In genomic region chr2:10236571-10237391, GRCh38 we compare ENCODE assay signal across 1 cellular context.
TF ChIP-seq lines count a peak whose summit lies in the region.

No MANE protein-coding gene starts in this region.

TF ChIP-seq in SK-N-SH, 30 proteins besides CTCF, POLR2A, EP300 and RAD21 (continued from another document):
- no peak for TF ChIP-seq RXRA (IDR thresholded peaks at IDR 0.05; ENCODE audit: borderline replicate concordance, low read depth)
- no peak for TF ChIP-seq ELF1 (IDR thresholded peaks at IDR 0.05)
- TF ChIP-seq YY1 (IDR thresholded peaks at IDR 0.05; ENCODE audit: low read depth), result no peak
- no peak for TF ChIP-seq FOXM1 (IDR thresholded peaks at IDR 0.05; ENCODE audit: low read depth)
- no peak for TF ChIP-seq FOSL2 (IDR thresholded peaks at IDR 0.05; ENCODE audit: borderline replicate concordance, low read depth)
- no peak for TF ChIP-seq RCOR1 (IDR thresholded peaks at IDR 0.05; ENCODE audit: low read length)
- no peak for TF ChIP-seq ZBTB33 (IDR thresholded peaks at IDR 0.05; ENCODE audit: borderline replicate concordance, low read depth)
- TF ChIP-seq FOXJ3 (CRISPR knock-in tag; IDR thresholded peaks at IDR 0.05), result no peak
- TF ChIP-seq PBX3 (IDR thresholded peaks at IDR 0.05), result no peak
- TF ChIP-seq TCF12 (IDR thresholded peaks at IDR 0.05), result no peak
- no peak for TF ChIP-seq SIN3A (IDR thresholded peaks at IDR 0.05; ENCODE audit: borderline replicate concordance, low read depth, low read length)
- no peak for TF ChIP-seq MAX (IDR thresholded peaks at IDR 0.05; ENCODE audit: low read depth)
TF ChIP-seq in SK-N-SH: peak in this region for 0.
